Comparison of ENCODE assay signal across 14 cellular contexts in genomic region chr17:19273731-19274130, GRCh38.
"Had no signal": no experiment of that assay in that cellular context is flagged by ENCODE, and none has a peak within 500 bp of the region (broad histone marks: within the 10 kb centered on the region; RNA-seq: fewer than 3 reads in every experiment).

No MANE protein-coding gene starts in this region.

- H3K27ac ChIP-seq: neutrophil, right lobe of liver had no signal

- H3K9me3 ChIP-seq: neutrophil, right lobe of liver, testis had no signal

- ATAC-seq: activated T-cell treated with anti-CD3 and anti-CD28 coated beads, Interleukin-2, amount 50 U/mL, for 72 hours; effector memory CD8-positive, alpha-beta T cell; left cardiac atrium; naive thymus-derived CD4-positive, alpha-beta T cell; right lobe of liver had no signal

- H3K36me3 ChIP-seq: neutrophil, right lobe of liver had no signal

- H3K4me3 ChIP-seq: lung, right lobe of liver, testis had no signal

- H3K27me3 ChIP-seq: right lobe of liver, testis had no signal

- DNase-seq: activated CD4-positive, alpha-beta memory T cell treated with anti-CD3 and anti-CD28 coated beads for 36 hours; activated CD8-positive, alpha-beta memory T cell treated with anti-CD3 and anti-CD28 coated beads, Interleukin-2, amount 50 U/mL, for 4 hours; activated naive CD4-positive, alpha-beta T cell; activated T-cell treated with anti-CD3 and anti-CD28 coated beads, Interleukin-2, amount 50 U/mL, for 72 hours; effector memory CD8-positive, alpha-beta T cell; immature natural killer cell; left cardiac atrium; naive thymus-derived CD4-positive, alpha-beta T cell; right lobe of liver; stimulated activated CD4-positive, alpha-beta T cell treated with anti-CD3 and anti-CD28 coated beads, Interleukin-12 subunit alpha, Interleukin-12 subunit beta, amount 100 ng/mL, for 4 hours; stimulated activated naive CD4-positive, alpha-beta T cell; testis had no signal
